ENCODE assay signal across 11 cellular contexts in genomic region chr17:5783269-5783668, GRCh38.
"Had no signal": no experiment of that assay in that cellular context is flagged by ENCODE, and none has a peak within 500 bp of the region (broad histone marks: within the 10 kb centered on the region; RNA-seq: fewer than 3 reads in every experiment).

No MANE protein-coding gene starts in this region.

- H3K4me1 ChIP-seq: HAP-1 had no signal

- H3K27ac ChIP-seq: GM23248 had no signal

- DNase-seq: GM23248, GOT3, H7, H9, HCEC 1CT, HFFc6 had no signal

- H3K9me3 ChIP-seq: HAP-1 had no signal

- H2AFZ ChIP-seq: GM23248, GM23338 had no signal

- FAIRE-seq: H1, H54 had no signal

- H3K36me3 ChIP-seq: HAP-1 had no signal

- H3K4me2 ChIP-seq: GM23338 had no signal

- H3K9ac ChIP-seq: GM23248 had no signal

- H3K4me3 ChIP-seq: GM23248, GM23338, HAP-1 had no signal

- ATAC-seq: GM23338, HCT116 had no signal
